Comparison of ENCODE assay signal across 23 cellular contexts in genomic region chr4:19992694-19993093, GRCh38.
"Had no signal": no experiment of that assay in that cellular context is flagged by ENCODE, and none has a peak within 500 bp of the region (broad histone marks: within the 10 kb centered on the region; RNA-seq: fewer than 3 reads in every experiment).

No MANE protein-coding gene starts in this region.

- H3K36me3 Mint-ChIP-seq: stimulated activated effector memory CD8-positive, alpha-beta T cell treated with anti-CD3 and anti-CD28 coated beads, Interleukin-12 subunit alpha, Interleukin-12 subunit beta, amount 100 ng/mL, for 72 hours; WTC11 had no signal

- H3K9me3 ChIP-seq: esophagus muscularis mucosa, left ventricle myocardium inferior, neutrophil, right lobe of liver, tibial artery had no signal

- H3K79me2 ChIP-seq: hepatocyte had no signal

- H3K4me2 ChIP-seq: hepatocyte had no signal

- ATAC-seq: activated naive CD4-positive, alpha-beta T cell treated with anti-CD3 and anti-CD28 coated beads, Interleukin-2, amount 50 U/mL, for 72 hours; activated T-helper 17 cell treated with anti-CD3 and anti-CD28 coated beads, Interleukin-2, amount 50 U/mL, for 72 hours; right lobe of liver; stimulated activated effector memory CD8-positive, alpha-beta T cell treated with anti-CD3 and anti-CD28 coated beads, Interleukin-12 subunit alpha, Interleukin-12 subunit beta, amount 100 ng/mL, for 72 hours; stimulated activated naive CD8-positive, alpha-beta T cell treated with anti-CD3 and anti-CD28 coated beads, Interleukin-15, amount 100 ng/mL, for 72 hours; WTC11 had no signal

- H3K27me3 ChIP-seq: brain microvascular endothelial cell, esophagus muscularis mucosa, hepatocyte, neutrophil, right lobe of liver, tibial artery had no signal

- H3K4me1 ChIP-seq: left ventricle myocardium inferior, right lobe of liver, tibial artery had no signal

- DNase-seq: activated CD8-positive, alpha-beta memory T cell treated with anti-CD3 and anti-CD28 coated beads for 24 hours; activated CD8-positive, alpha-beta memory T cell treated with anti-CD3 and anti-CD28 coated beads, Interleukin-2, amount 50 U/mL, for 4 hours; activated T-cell treated with anti-CD3 and anti-CD28 coated beads, Interleukin-2, amount 50 U/mL, for 24 hours; aorta; brain microvascular endothelial cell; caudate nucleus; glutamatergic neuron; kidney glomerular epithelial cell; left ventricle myocardium inferior; right lobe of liver; stimulated activated CD4-positive, alpha-beta T cell treated with anti-CD3 and anti-CD28 coated beads, Interleukin-2, amount 100 ng/mL, for 24 hours; stimulated activated naive CD8-positive, alpha-beta T cell treated with anti-CD3 and anti-CD28 coated beads, Interleukin-15, amount 100 ng/mL, for 72 hours; T-helper 9 cell; tibial artery had no signal

- H3K27me3 Mint-ChIP-seq: activated T-cell treated with anti-CD3 and anti-CD28 coated beads, Interleukin-2, amount 50 U/mL, for 24 hours; activated T-helper 17 cell treated with anti-CD3 and anti-CD28 coated beads, Interleukin-2, amount 50 U/mL, for 72 hours; stimulated activated naive CD8-positive, alpha-beta T cell treated with anti-CD3 and anti-CD28 coated beads, Interleukin-15, amount 100 ng/mL, for 72 hours had no signal

- H2AFZ ChIP-seq: hepatocyte had no signal

- H3K4me3 ChIP-seq: esophagus muscularis mucosa, hepatocyte, left ventricle myocardium inferior, right lobe of liver, skin epidermis, tibial artery had no signal

- H3K4me3 Mint-ChIP-seq: activated T-cell treated with anti-CD3 and anti-CD28 coated beads, Interleukin-2, amount 50 U/mL, for 24 hours; activated T-helper 17 cell treated with anti-CD3 and anti-CD28 coated beads, Interleukin-2, amount 50 U/mL, for 72 hours; nephron; stimulated activated effector memory CD8-positive, alpha-beta T cell treated with anti-CD3 and anti-CD28 coated beads, Interleukin-12 subunit alpha, Interleukin-12 subunit beta, amount 100 ng/mL, for 72 hours; stimulated activated naive CD8-positive, alpha-beta T cell treated with anti-CD3 and anti-CD28 coated beads, Interleukin-15, amount 100 ng/mL, for 72 hours; WTC11 had no signal

- H3K4me1 Mint-ChIP-seq: activated T-helper 17 cell treated with anti-CD3 and anti-CD28 coated beads, Interleukin-2, amount 50 U/mL, for 72 hours; nephron; stimulated activated effector memory CD8-positive, alpha-beta T cell treated with anti-CD3 and anti-CD28 coated beads, Interleukin-12 subunit alpha, Interleukin-12 subunit beta, amount 100 ng/mL, for 72 hours; stimulated activated naive CD8-positive, alpha-beta T cell treated with anti-CD3 and anti-CD28 coated beads, Interleukin-15, amount 100 ng/mL, for 72 hours; WTC11 had no signal

- H3K36me3 ChIP-seq: brain microvascular endothelial cell, esophagus muscularis mucosa, left ventricle myocardium inferior, neutrophil, right lobe of liver, tibial artery had no signal

- H3K9me3 Mint-ChIP-seq: nephron, WTC11 had no signal

- H3K27ac ChIP-seq: brain microvascular endothelial cell, esophagus muscularis mucosa, hepatocyte, left ventricle myocardium inferior, neutrophil, right lobe of liver, skin epidermis, tibial artery had no signal

- H3K27ac Mint-ChIP-seq: activated T-cell treated with anti-CD3 and anti-CD28 coated beads, Interleukin-2, amount 50 U/mL, for 24 hours; activated T-helper 17 cell treated with anti-CD3 and anti-CD28 coated beads, Interleukin-2, amount 50 U/mL, for 72 hours; nephron; stimulated activated effector memory CD8-positive, alpha-beta T cell treated with anti-CD3 and anti-CD28 coated beads, Interleukin-12 subunit alpha, Interleukin-12 subunit beta, amount 100 ng/mL, for 72 hours; stimulated activated naive CD8-positive, alpha-beta T cell treated with anti-CD3 and anti-CD28 coated beads, Interleukin-15, amount 100 ng/mL, for 72 hours; WTC11 had no signal
